30 cellular contexts compared by ENCODE assay signal in genomic region chr9:115913666-115914065, GRCh38.
DNase-seq lines count a peak whose midpoint lies in the region; ATAC-seq and TF ChIP-seq lines count a peak whose summit lies in the region.
"Had no signal": no experiment of that assay in that cellular context is flagged by ENCODE, and none has a peak within 500 bp of the region (broad histone marks: within the 10 kb centered on the region; RNA-seq: fewer than 3 reads in every experiment).

No MANE protein-coding gene starts in this region.

- H3K36me3 ChIP-seq in left ventricle myocardium inferior (no peaks in the 10 kb centered on the region), mucosa of descending colon (ENCODE audit: low read depth) (no peaks in the 10 kb centered on the region), stomach (no peaks in the 10 kb centered on the region)
- H3K36me3 ChIP-seq: BLaER1, Peyer's patch, SJCRH30, suprapubic skin had no signal

- ATAC-seq in Right ventricle myocardium superior (ENCODE audit: poor library complexity) (peak; percentile 43), mucosa of descending colon (no peak)
- ATAC-seq: GM12878, natural killer cell had no signal

- H3K27ac ChIP-seq in left ventricle myocardium inferior (replicated peaks) (no peak overlapping the region), stomach (no peak overlapping the region)
- H3K27ac ChIP-seq: BLaER1, HL-60, parathyroid adenoma, Peyer's patch, SJCRH30, suprapubic skin had no signal

- no peak for TF ChIP-seq POLR2A in stomach (IDR thresholded peaks at IDR 0.05)

- 63 to 82% (median 78%) methylated on average over 3 of the region's 3 CpGs for WGBS in stomach, 5 donors

- H3K4me1 ChIP-seq in left ventricle myocardium inferior (peaks cover 22% of the 10 kb centered on the region), mucosa of descending colon (ENCODE audit: low read depth) (no peaks in the 10 kb centered on the region), stomach (no peaks in the 10 kb centered on the region)
- H3K4me1 ChIP-seq: BLaER1, Caco-2, parathyroid adenoma, Peyer's patch, SJCRH30, suprapubic skin had no signal

- in situ Hi-C loops in astrocyte of the spinal cord (cut with HindIII; ENCODE audit: low sequenced_read_pairs), result no loop called here

- DNase-seq in Right ventricle myocardium superior, result no peak
- DNase-seq in left ventricle myocardium inferior, result no peak
- peak; percentile 39 for DNase-seq in astrocyte of the spinal cord (ENCODE audit: low read depth, low spot score)
- peak; percentile 29 for DNase-seq in fibroblast of the conjunctiva (ENCODE audit: low read depth)
- DNase-seq in stromal cell of bone marrow (ENCODE audit: low read depth), result peak; percentile 5
- DNase-seq in mucosa of descending colon, result no peak
- no peak for DNase-seq in activated CD4-positive, alpha-beta T cell treated with anti-CD3 and anti-CD28 coated beads, Interleukin-2, amount 50 U/mL, for 4 hours
- no peak for DNase-seq in stomach
- DNase-seq: 8988T; activated CD8-positive, alpha-beta memory T cell treated with anti-CD3 and anti-CD28 coated beads for 24 hours; activated gamma-delta T cell treated with Interleukin-2 at 50 U/mL for 16 hours; activated T-cell treated with anti-CD3 and anti-CD28 coated beads, Interleukin-2, amount 50 U/mL, for 1 hour; Caco-2; dermis blood vessel endothelial cell; DMS79 treated with DMSO at 0.1 percent for 48 hours; foreskin melanocyte; H9; Kasumi-1; midbrain; natural killer cell; NCI-H187; NCI-H526 treated with DMSO at 0.1 percent for 48 hours; Peyer's patch; SJCRH30; stimulated activated CD4-positive, alpha-beta T cell treated with anti-CD3 and anti-CD28 coated beads, Interleukin-1b, Interleukin-23, amount 100 ng/mL, for 48 hours had no signal

- H3K9me3 ChIP-seq in left ventricle myocardium inferior (replicated peaks), result no peaks in the 10 kb centered on the region
- H3K9me3 ChIP-seq in mucosa of descending colon, result no peaks in the 10 kb centered on the region
- no peaks in the 10 kb centered on the region for H3K9me3 ChIP-seq in stomach
- H3K9me3 ChIP-seq: BLaER1, Caco-2, Peyer's patch, SJCRH30, suprapubic skin had no signal

- no peaks in the 10 kb centered on the region for H3K27me3 ChIP-seq in left ventricle myocardium inferior (ENCODE audit: low read depth)
- no peaks in the 10 kb centered on the region for H3K27me3 ChIP-seq in stomach
- H3K27me3 ChIP-seq: BLaER1, Peyer's patch, SJCRH30, suprapubic skin had no signal

- intact Hi-C loops in Right ventricle myocardium superior (cut with DNase I), result no loop called here
- intact Hi-C loops in left ventricle myocardium inferior (cut with micrococcal nuclease), result no loop called here
- intact Hi-C loops in mucosa of descending colon (cut with DNase I, micrococcal nuclease), result no loop called here
- intact Hi-C loops in stomach (cut with DNase I; ENCODE audit: low total_unique reads), result no loop called here

- TF ChIP-seq CTCF in left ventricle myocardium inferior (IDR thresholded peaks at IDR 0.05; ENCODE audit: borderline replicate concordance) (no peak), astrocyte of the spinal cord (IDR thresholded peaks at IDR 0.05; ENCODE audit: low read depth, low read length) (no peak), mucosa of descending colon (IDR thresholded peaks at IDR 0.05) (no peak), stomach (IDR thresholded peaks at IDR 0.05) (no peak)

- no peak overlapping the region for H3K4me3 ChIP-seq in left ventricle myocardium inferior
- H3K4me3 ChIP-seq in astrocyte of the spinal cord (ENCODE audit: low read depth, low read length), result no peak overlapping the region
- no peak overlapping the region for H3K4me3 ChIP-seq in mucosa of descending colon
- H3K4me3 ChIP-seq in stomach, result no peak overlapping the region
- H3K4me3 ChIP-seq: BLaER1, GM12878, Peyer's patch, SJCRH30, suprapubic skin had no signal

- no peak for TF ChIP-seq EP300 in stomach (IDR thresholded peaks at IDR 0.05)

Comparison
In these comparisons a context has a peak if more than half of its experiments do, and no peak if none do; other contexts are left out.
1. DNase-seq: peak in astrocyte of the spinal cord (single experiment), fibroblast of the conjunctiva (single experiment) and stromal cell of bone marrow (single experiment); none in Right ventricle myocardium superior (single experiment), left ventricle myocardium inferior (single experiment), mucosa of descending colon (0 of 3), activated CD4-positive, alpha-beta T cell treated with anti-CD3 and anti-CD28 coated beads, Interleukin-2, amount 50 U/mL, for 4 hours (0 of 2) and stomach (single experiment).